32 cellular contexts compared by ENCODE assay signal in genomic region chr2:200342235-200342634, GRCh38.
"Had no signal": no experiment of that assay in that cellular context is flagged by ENCODE, and none has a peak within 500 bp of the region (broad histone marks: within the 10 kb centered on the region; RNA-seq: fewer than 3 reads in every experiment).

No MANE protein-coding gene starts in this region.

- H3K27ac ChIP-seq: adrenal gland, body of pancreas, breast epithelium, RWPE1, VCaP had no signal

- H3K36me3 ChIP-seq: adrenal gland, breast epithelium had no signal

- H3K27ac Mint-ChIP-seq: activated CD8-positive, alpha-beta T cell treated with anti-CD3 and anti-CD28 coated beads for 36 hours; activated naive CD4-positive, alpha-beta T cell treated with anti-CD3 and anti-CD28 coated beads, Interleukin-2, amount 50 U/mL, for 72 hours; activated T-cell treated with anti-CD3 and anti-CD28 coated beads, Interleukin-2, amount 50 U/mL, for 72 hours; activated T-helper 2 cell treated with anti-CD3 and anti-CD28 coated beads, Interferon-gamma antibody, Interleukin-2, Interleukin-4, amounts not matched to agents 10 μg/mL and 5 μg/mL and 100 μg/mL, durations not matched to agents 14 hours and 24 hours and 36 hours had no signal

- ATAC-seq: activated CD8-positive, alpha-beta T cell treated with anti-CD3 and anti-CD28 coated beads for 36 hours; activated naive CD4-positive, alpha-beta T cell treated with anti-CD3 and anti-CD28 coated beads, Interleukin-2, amount 50 U/mL, for 72 hours; activated T-cell treated with anti-CD3 and anti-CD28 coated beads, Interleukin-2, amount 50 U/mL, for 72 hours; body of pancreas; PC-3; Right ventricle myocardium inferior had no signal

- H3K27me3 Mint-ChIP-seq: activated CD8-positive, alpha-beta T cell treated with anti-CD3 and anti-CD28 coated beads for 36 hours had no signal

- H3K9me3 Mint-ChIP-seq: activated CD8-positive, alpha-beta T cell treated with anti-CD3 and anti-CD28 coated beads for 36 hours; activated naive CD4-positive, alpha-beta T cell treated with anti-CD3 and anti-CD28 coated beads, Interleukin-2, amount 50 U/mL, for 72 hours; activated T-cell treated with anti-CD3 and anti-CD28 coated beads, Interleukin-2, amount 50 U/mL, for 72 hours had no signal

- H3K4me3 Mint-ChIP-seq: activated CD8-positive, alpha-beta T cell treated with anti-CD3 and anti-CD28 coated beads for 36 hours; activated T-cell treated with anti-CD3 and anti-CD28 coated beads, Interleukin-2, amount 50 U/mL, for 72 hours had no signal

- H3K9me3 ChIP-seq: adrenal gland, body of pancreas, breast epithelium had no signal

- H3K27me3 ChIP-seq: adrenal gland, body of pancreas, breast epithelium had no signal

- DNase-seq: activated CD4-positive, alpha-beta T cell treated with anti-CD3 and anti-CD28 coated beads for 1 hour; activated CD4-positive, alpha-beta T cell treated with anti-CD3 and anti-CD28 coated beads for 48 hours; activated CD4-positive, CD25-positive, alpha-beta regulatory T cell; activated CD8-positive, alpha-beta T cell treated with anti-CD3 and anti-CD28 coated beads for 36 hours; activated gamma-delta T cell; activated naive CD4-positive, alpha-beta T cell treated with Interleukin-2 at 50 U/mL for 16 hours; activated T-cell treated with anti-CD3 and anti-CD28 coated beads, Interleukin-2, amount 50 U/mL, for 1 hour; activated T-cell treated with anti-CD3 and anti-CD28 coated beads, Interleukin-2, amount 50 U/mL, for 72 hours; adrenal gland; body of pancreas; MM.1S; MV-4-11; NCI-H1092; NCI-H1436 treated with DMSO at 0.1 percent for 48 hours; NCI-H1694 treated with DMSO at 0.1 percent for 48 hours; NCI-H2029; NCI-H345; NCI-H524 treated with DMSO at 0.1 percent for 48 hours; NCI-H748 treated with DMSO at 0.1 percent for 48 hours; NK-92 treated with Interleukin-12 subunit alpha and Interleukin-12 subunit beta, amount 100 ng/mL, for 24 hours; PC-3; SIG-M5; SW 1271; T-helper 1 cell; T-helper 2 cell; T-helper 9 cell had no signal

- H3K36me3 Mint-ChIP-seq: activated naive CD4-positive, alpha-beta T cell treated with anti-CD3 and anti-CD28 coated beads, Interleukin-2, amount 50 U/mL, for 72 hours had no signal

- H3K4me3 ChIP-seq: adrenal gland, body of pancreas, breast epithelium had no signal
